In genomic region chr3:20529911-20530310, GRCh38 we compare ENCODE assay signal across 22 cellular contexts.
DNase-seq lines count a peak whose midpoint lies in the region; ATAC-seq, FAIRE-seq and TF ChIP-seq lines count a peak whose summit lies in the region.
"Had no signal": no experiment of that assay in that cellular context is flagged by ENCODE, and none has a peak within 500 bp of the region (broad histone marks: within the 10 kb centered on the region; RNA-seq: fewer than 3 reads in every experiment).

No MANE protein-coding gene starts in this region.

- TF ChIP-seq EP300 in HepG2 (IDR thresholded peaks at IDR 0.05; ENCODE audit: low read depth in 2 of 2, low read length in 2 of 2) (no peak), HepG2 (CRISPR knock-in tag; IDR thresholded peaks at IDR 0.05; ENCODE audit: borderline replicate concordance) (no peak), K562 (IDR thresholded peaks at IDR 0.05; ENCODE audit: low read length) (no peak)

- H3K27me3 ChIP-seq in HepG2 (ENCODE audit: control insufficient read depth in 1 of 2, insufficient read depth in 2 of 2, low read length in 2 of 2) = no peaks in the 10 kb centered on the region
- H3K27me3 ChIP-seq in right lobe of liver = no peaks in the 10 kb centered on the region
- no peaks in the 10 kb centered on the region for H3K27me3 ChIP-seq in K562 (ENCODE audit: control insufficient read depth in 2 of 2, insufficient read depth in 2 of 2, low read length in 2 of 2)
- H3K27me3 ChIP-seq: BE2C, BLaER1 had no signal

- ATAC-seq in HepG2 (no peak), right lobe of liver (no peak), K562 (no peak)

- no peaks in the 10 kb centered on the region for H3K9me1 ChIP-seq in K562 (ENCODE audit: control insufficient read depth, insufficient read depth, low read length)

- in situ Hi-C loops in HepG2 (cut with HindIII; ENCODE audit: extremely low pct_ligation_motif_present, low pct_unique_long_range_greater_than_20kb) (no loop called here), K562 (cut with MboI) (no loop called here)

- TF ChIP-seq CTCF in HepG2 (CRISPR knock-in tag; IDR thresholded peaks at IDR 0.05) (no peak), right lobe of liver (IDR thresholded peaks at IDR 0.05) (no peak), K562 (IDR thresholded peaks at IDR 0.05 in 2 of 3, conservative IDR thresholded peaks at IDR 0.05 in 1 of 3; ENCODE audit: insufficient read depth in 2 of 3, low read depth in 1 of 3, low read length in 3 of 3) (no peak)

- TF ChIP-seq POLR2A in HepG2 (IDR thresholded peaks at IDR 0.05; ENCODE audit: insufficient read depth in 1 of 2, low read depth in 2 of 2, low read length in 2 of 2) = no peak
- TF ChIP-seq POLR2A in right lobe of liver (IDR thresholded peaks at IDR 0.05) = no peak
- TF ChIP-seq POLR2A in K562 (conservative IDR thresholded peaks at IDR 0.05) = no peak

- H3K27ac ChIP-seq in HepG2 (ENCODE audit: extremely low read length, insufficient read depth, low read length) (no peak overlapping the region), right lobe of liver (no peak overlapping the region), K562 (ENCODE audit: extremely low read depth, low read depth, low read length) (no peak overlapping the region)
- H3K27ac ChIP-seq: 22Rv1, BLaER1 had no signal

- H3K79me2 ChIP-seq in HepG2 (ENCODE audit: insufficient read depth, low read length) (no peaks in the 10 kb centered on the region), K562 (ENCODE audit: control insufficient read depth, insufficient read depth, low read length) (no peaks in the 10 kb centered on the region)

- BruUV-seq in HepG2 (replicated peaks; lab: Mats Ljungman, UMichigan) (no TSS peak), K562 (replicated peaks; lab: Mats Ljungman, UMichigan) (no TSS peak)

- POLR2A ChIA-PET in HepG2 (lab: Yijun Ruan, JAX) = no interaction called here
- POLR2A ChIA-PET in K562 (lab: Yijun Ruan, JAX) = no interaction called here

- intact Hi-C loops in HepG2 (cut with micrococcal nuclease; ENCODE audit: unreplicated experiment) (no loop called here), right lobe of liver (cut with DNase I) (no loop called here), K562 (cut with micrococcal nuclease) (no loop called here)

- peaks cover 31% of the 10 kb centered on the region for H3K9me3 ChIP-seq in HepG2 (ENCODE audit: low read length)
- H3K9me3 ChIP-seq in right lobe of liver = no peaks in the 10 kb centered on the region
- no peaks in the 10 kb centered on the region for H3K9me3 ChIP-seq in K562 (replicated peaks; ENCODE audit: control insufficient read depth, insufficient read depth, low read depth, low read length)
- H3K9me3 ChIP-seq: BE2C, BLaER1 had no signal

- no peak overlapping the region for H3K4me3 ChIP-seq in HepG2 (replicated peaks in 1 of 3; ENCODE audit: insufficient read depth in 1 of 3, low read depth in 2 of 3, low read length in 3 of 3)
- no peak overlapping the region for H3K4me3 ChIP-seq in right lobe of liver
- H3K4me3 ChIP-seq in K562 = no peak overlapping the region
- H3K4me3 ChIP-seq: BLaER1 had no signal

- no peaks in the 10 kb centered on the region for H3K4me1 ChIP-seq in HepG2 (ENCODE audit: insufficient read depth, low read length)
- H3K4me1 ChIP-seq in right lobe of liver = no peaks in the 10 kb centered on the region
- H3K4me1 ChIP-seq in K562 (replicated peaks in 1 of 2; ENCODE audit: control insufficient read depth in 2 of 2, insufficient read depth in 2 of 2, low read length in 2 of 2) = no peaks in the 10 kb centered on the region
- H3K4me1 ChIP-seq: BE2C, BLaER1 had no signal

- CTCF ChIA-PET in HepG2 (lab: Yijun Ruan, JAX; ENCODE audit: low intra/inter-chr PET ratio, low total read pairs) = no interaction called here
- CTCF ChIA-PET in K562 (lab: Yijun Ruan, JAX; ENCODE audit: low intra/inter-chr PET ratio) = no interaction called here

- FAIRE-seq in HepG2 (lab: Jason Lieb, UNC) (no peak), K562 (lab: Jason Lieb, UNC) (no peak)
- FAIRE-seq: GM12891, GM19239 had no signal

- H2AFZ ChIP-seq in HepG2 (ENCODE audit: low read length) = no peak overlapping the region
- H2AFZ ChIP-seq in K562 (ENCODE audit: low read depth, low read length) = no peak overlapping the region

- H4K20me1 ChIP-seq in HepG2 (ENCODE audit: insufficient read depth, low read length) (no peaks in the 10 kb centered on the region), K562 (replicated peaks; ENCODE audit: control insufficient read depth, insufficient read depth, low read length) (no peaks in the 10 kb centered on the region)
- H4K20me1 ChIP-seq: BLaER1 had no signal

- TF ChIP-seq RAD21 in HepG2 (CRISPR knock-in tag; IDR thresholded peaks at IDR 0.05) (no peak), K562 (CRISPR knock-in tag; conservative IDR thresholded peaks at IDR 0.05 in 1 of 2, IDR thresholded peaks at IDR 0.05 in 1 of 2) (no peak)

- WGBS in HepG2 (ENCODE audit: low lambda C conversion rate) = 22% methylated on average over 5 of the region's 5 CpGs
- WGBS in right lobe of liver (ENCODE audit: insufficient coverage, low coverage, low lambda C conversion rate, missing lambda C conversion rate) = 78% methylated on average over 5 of the region's 5 CpGs
- WGBS in K562 (ENCODE audit: insufficient coverage, low coverage, missing lambda C conversion rate) = 12% methylated on average over 5 of the region's 5 CpGs

- H3K9ac ChIP-seq in HepG2 (ENCODE audit: insufficient read depth, low read depth, low read length) (no peak overlapping the region), K562 (ENCODE audit: insufficient read depth in 1 of 2, low read depth in 2 of 2, low read length in 2 of 2) (no peak overlapping the region)
- H3K9ac ChIP-seq: BLaER1 had no signal

- DNase-seq in HepG2 (ENCODE audit: low spot score) = no peak
- DNase-seq in right lobe of liver = no peak
- DNase-seq in K562 (ENCODE audit: extremely low read depth in 1 of 4, low spot score in 3 of 4) = no peak
- no peak for DNase-seq in NK-92 treated with Interleukin-12 subunit alpha and Interleukin-12 subunit beta, amount 100 ng/mL, for 24 hours (lab: John Stamatoyannopoulos, UW)
- no peak for DNase-seq in GM03348 (ENCODE audit: low spot score)
- DNase-seq: ACHN; BE2C; C1 segment of cervical spinal cord; CD4-positive, alpha-beta memory T cell; CD4-positive, CD25-positive, alpha-beta regulatory T cell; CD8-positive, alpha-beta memory T cell; COR-L47; DMS 273 treated with DMSO at 0.1 percent for 48 hours; DMS153; DMS79; DND-41; EL; GDM1 had no signal

- no peak overlapping the region for H3K4me2 ChIP-seq in HepG2 (ENCODE audit: low read depth, low read length)
- no peak overlapping the region for H3K4me2 ChIP-seq in K562 (ENCODE audit: insufficient read depth, low read length)
- H3K4me2 ChIP-seq: BLaER1 had no signal

- H3K36me3 ChIP-seq in HepG2 (replicated peaks in 1 of 2; ENCODE audit: control insufficient read depth in 1 of 2, insufficient read depth in 2 of 2, low read length in 2 of 2) = no peaks in the 10 kb centered on the region
- H3K36me3 ChIP-seq in right lobe of liver = no peaks in the 10 kb centered on the region
- no peaks in the 10 kb centered on the region for H3K36me3 ChIP-seq in K562 (ENCODE audit: control insufficient read depth, insufficient read depth, low read length)
- H3K36me3 ChIP-seq: BE2C, BLaER1 had no signal

TF ChIP-seq in HepG2, 621 proteins besides CTCF, POLR2A, EP300 and RAD21:
- TF ChIP-seq TFE3 (CRISPR knock-in tag; IDR thresholded peaks at IDR 0.05) (no peak), MAFK (conservative IDR thresholded peaks at IDR 0.05 in 1 of 2, IDR thresholded peaks at IDR 0.05 in 1 of 2; ENCODE audit: low read length in 2 of 2) (peak; percentile 31 to 65), MAFF (IDR thresholded peaks at IDR 0.05; ENCODE audit: low read depth, low read length) (peak; percentile 56)
TF ChIP-seq in HepG2: peak in this region for 2.

TF ChIP-seq in K562, 482 proteins besides CTCF, POLR2A, EP300 and RAD21:
- TF ChIP-seq GABPB1 (CRISPR knock-in tag; IDR thresholded peaks at IDR 0.05) = no peak
- TF ChIP-seq RHOXF2B (CRISPR knock-in tag; conservative IDR thresholded peaks at IDR 0.05) = no peak
- TF ChIP-seq ZC3H11A (IDR thresholded peaks at IDR 0.05; ENCODE audit: low read depth, low read length) = no peak
- TF ChIP-seq TARDBP (IDR thresholded peaks at IDR 0.05) = no peak
- TF ChIP-seq TOE1 (IDR thresholded peaks at IDR 0.05; ENCODE audit: borderline replicate concordance) = no peak
- no peak for TF ChIP-seq TOE1 (CRISPR knock-in tag; IDR thresholded peaks at IDR 0.05; ENCODE audit: borderline replicate concordance, low read depth)
- peak; percentile 51 for TF ChIP-seq ZNF316 (IDR thresholded peaks at IDR 0.05)
- no peak for TF ChIP-seq ATF2 (CRISPR knock-in tag; IDR thresholded peaks at IDR 0.05)
- no peak for TF ChIP-seq RBM17 (IDR thresholded peaks at IDR 0.05; ENCODE audit: borderline replicate concordance, low read depth, low read length)

Comparison
In these comparisons a context has a peak if more than half of its experiments do, and no peak if none do; other contexts are left out.
1. Of the 241 proteins assayed by ChIP-seq in both HepG2 and K562: peak only in HepG2: MAFF and MAFK; only in K562: none; in both: none; in neither: 239.